Comparison of ENCODE assay signal across 11 cellular contexts in genomic region chr3:141803538-141803937, GRCh38. TPM values are rescaled to one million over a fixed set of nuclear protein-coding genes. Genes with fewer than 3 reads are reported as not detected.
"Had no signal": no experiment of that assay in that cellular context is flagged by ENCODE, and none has a peak within 500 bp of the region (broad histone marks: within the 10 kb centered on the region; RNA-seq: fewer than 3 reads in every experiment).

No MANE protein-coding gene starts in this region.

RNA-seq across cellular contexts. Expression of gene GRK7, which starts 40.3 kb away (rescaled TPM):
- total RNA-seq: activated B cell treated with CpG ODN at 0.5 μM for 24 hours; activated CD4-positive, alpha-beta memory T cell treated with anti-CD3 and anti-CD28 coated beads for 36 hours; activated CD4-positive, alpha-beta memory T cell treated with anti-CD3 and anti-CD28 coated beads, Interleukin-2, amount 10 ng/mL, durations not matched to agents 7 days and 5 days; activated CD4-positive, alpha-beta T cell treated with anti-CD3 and anti-CD28 coated beads for 36 hours; activated CD4-positive, alpha-beta T cell treated with anti-CD3 and anti-CD28 coated beads, Interleukin-2, amount 10 ng/mL, durations not matched to agents 24 days and 14 days; activated CD4-positive, alpha-beta T cell treated with anti-CD3 and anti-CD28 coated beads, Interleukin-2, amount 10 ng/mL, durations not matched to agents 7 days and 5 days; activated CD8-positive, alpha-beta memory T cell treated with anti-CD3 and anti-CD28 coated beads, Interleukin-2, amount 10 ng/mL, durations not matched to agents 7 days and 5 days; activated CD8-positive, alpha-beta T cell treated with anti-CD3 and anti-CD28 coated beads, Interleukin-2, amount 10 ng/mL, durations not matched to agents 7 days and 5 days; T-helper 1 cell treated with Interleukin-12 subunit alpha and Interleukin-12 subunit beta and Interleukin-4 antibody, amounts not matched to agents 30 ng/mL and 1 ng/mL, for 36 hours; T-helper 2 cell treated with Interferon-gamma antibody and Interleukin-4, amounts not matched to agents 100 ng/mL and 5 ng/mL, for 36 hours; WTC11 had no signal
